20 cellular contexts compared by ENCODE assay signal in genomic region chrX:2712890-2713860, GRCh38. TPM values are rescaled to one million over a fixed set of nuclear protein-coding genes. Genes with fewer than 3 reads are reported as not detected.
A peak's percentile ranks its signal among the peaks of the same experiment; 100 is the strongest.
DNase-seq lines count a peak whose midpoint lies in the region; ATAC-seq, FAIRE-seq and TF ChIP-seq lines count a peak whose summit lies in the region.
"Had no signal": no experiment of that assay in that cellular context is flagged by ENCODE, and none has a peak within 500 bp of the region (broad histone marks: within the 10 kb centered on the region; RNA-seq: fewer than 3 reads in every experiment).

No MANE protein-coding gene starts in this region.

- H4K20me1 ChIP-seq in BLaER1 treated with 17β-estradiol and CSF1 and Interleukin-3, amounts not matched to agents 10 nM and 100 nM, result peaks cover 10 to 94% (median 16%) of the 10 kb centered on the region in 11 experiments; a peak in 15 of 22 replicates

- H3K9me3 Mint-ChIP-seq in activated naive CD4-positive, alpha-beta T cell treated with anti-CD3 and anti-CD28 coated beads for 36 hours, result no peaks in the 10 kb centered on the region
- no peaks in the 10 kb centered on the region for H3K9me3 Mint-ChIP-seq in activated naive CD4-positive, alpha-beta T cell treated with anti-CD3 and anti-CD28 coated beads, Interleukin-2, amount 10 ng/mL, durations not matched to agents 7 days and 5 days
- H3K9me3 Mint-ChIP-seq in naive thymus-derived CD4-positive, alpha-beta T cell, result no peaks in the 10 kb centered on the region

- no peak for TF ChIP-seq CTCF in bronchial epithelial cell (IDR thresholded peaks at IDR 0.05; ENCODE audit: insufficient read depth, low read length, severe bottlenecking)

- no peak overlapping the region for H3K4me3 Mint-ChIP-seq in activated naive CD4-positive, alpha-beta T cell treated with anti-CD3 and anti-CD28 coated beads for 36 hours
- no peak overlapping the region for H3K4me3 Mint-ChIP-seq in activated naive CD4-positive, alpha-beta T cell treated with anti-CD3 and anti-CD28 coated beads, Interleukin-2, amount 10 ng/mL, durations not matched to agents 7 days and 5 days
- H3K4me3 Mint-ChIP-seq in naive thymus-derived CD4-positive, alpha-beta T cell, result no peak overlapping the region
- H3K4me3 Mint-ChIP-seq: CD14-positive monocyte had no signal

- H3K36me3 ChIP-seq in BLaER1 treated with 17β-estradiol and CSF1 and Interleukin-3, amounts not matched to agents 10 nM and 100 nM, result peaks cover 21 to 65% (median 52%) of the 10 kb centered on the region in 11 experiments; a peak in 21 of 22 replicates
- H3K36me3 ChIP-seq in bronchial epithelial cell (ENCODE audit: control insufficient read depth, insufficient read depth, low read length), result peaks cover 6% of the 10 kb centered on the region
- peaks cover 0 to 21% (median 14%) of the 10 kb centered on the region in 3 experiments for H3K36me3 ChIP-seq in naive thymus-derived CD4-positive, alpha-beta T cell (ENCODE audit: control insufficient read depth in 2 of 3, insufficient read depth in 3 of 3, low read length in 3 of 3)

- no peak for ATAC-seq in naive thymus-derived CD4-positive, alpha-beta T cell
- ATAC-seq: A549, HCT116 had no signal

- peak overlapping the region in 4 of 11 experiments; percentile 5 to 58 (median 36); a peak in 5 of 22 replicates for H3K9ac ChIP-seq in BLaER1 treated with 17β-estradiol and CSF1 and Interleukin-3, amounts not matched to agents 10 nM and 100 nM

- POLR2A ChIA-PET in naive thymus-derived CD4-positive, alpha-beta T cell (lab: Charles Lee), result no interaction called here

- DNase-seq in activated naive CD4-positive, alpha-beta T cell treated with anti-CD3 and anti-CD28 coated beads for 36 hours, result no peak
- no peak for DNase-seq in activated naive CD4-positive, alpha-beta T cell treated with anti-CD3 and anti-CD28 coated beads, Interleukin-2, amount 10 ng/mL, durations not matched to agents 7 days and 5 days
- DNase-seq in HTR-8/SVneo (ENCODE audit: insufficient read length, low spot score) (no peak), bronchial epithelial cell (ENCODE audit: low read depth) (no peak), NOMO-1 treated with DMSO at 0.1 percent for 48 hours (lab: John Stamatoyannopoulos, UW; ENCODE audit: unreplicated experiment) (no peak), UCSD-AML1 (lab: John Stamatoyannopoulos, UW; ENCODE audit: unreplicated experiment) (no peak)
- DNase-seq in naive thymus-derived CD4-positive, alpha-beta T cell, result no peak
- DNase-seq: COR-L47, EL, Karpas-422, MG63, NCI-H1092, NCI-H1694, NCI-H226, NCI-H526 treated with DMSO at 0.1 percent for 48 hours, RPMI8226 had no signal

- H3K4me1 ChIP-seq in BLaER1 treated with 17β-estradiol and CSF1 and Interleukin-3, amounts not matched to agents 10 nM and 100 nM, result peaks cover 88 to 100% (median 98%) of the 10 kb centered on the region in 10 experiments
- peaks cover 19 to 33% of the 10 kb centered on the region in 2 donors for H3K4me1 ChIP-seq in naive thymus-derived CD4-positive, alpha-beta T cell (ENCODE audit: control insufficient read depth in 2 of 2, insufficient read depth in 2 of 2, low read length in 2 of 2)

- CTCF ChIA-PET in activated naive CD4-positive, alpha-beta T cell treated with anti-CD3 and anti-CD28 coated beads for 36 hours (lab: Charles Lee), result no interaction called here
- CTCF ChIA-PET in activated naive CD4-positive, alpha-beta T cell treated with anti-CD3 and anti-CD28 coated beads, Interleukin-2, amount 10 ng/mL, durations not matched to agents 7 days and 5 days (lab: Charles Lee), result no interaction called here
- CTCF ChIA-PET in naive thymus-derived CD4-positive, alpha-beta T cell (lab: Charles Lee), result no interaction called here

- peaks cover 75% of the 10 kb centered on the region for H3K4me1 Mint-ChIP-seq in activated naive CD4-positive, alpha-beta T cell treated with anti-CD3 and anti-CD28 coated beads for 36 hours (ENCODE audit: low read depth)
- H3K4me1 Mint-ChIP-seq in activated naive CD4-positive, alpha-beta T cell treated with anti-CD3 and anti-CD28 coated beads, Interleukin-2, amount 10 ng/mL, durations not matched to agents 7 days and 5 days, result peaks cover 78% of the 10 kb centered on the region
- peaks cover 34 to 76% (median 50%) of the 10 kb centered on the region in 7 donors for H3K4me1 Mint-ChIP-seq in naive thymus-derived CD4-positive, alpha-beta T cell

- peak; percentile 91 for FAIRE-seq in HTR-8/SVneo (lab: Jason Lieb, UNC)
- FAIRE-seq in bronchial epithelial cell (lab: Jason Lieb, UNC), result peak; percentile 99
- FAIRE-seq: A549 had no signal

- peak overlapping the region in 4 of 10 experiments; percentile 8 to 32 (median 14); a peak in 5 of 20 replicates for H3K4me3 ChIP-seq in BLaER1 treated with 17β-estradiol and CSF1 and Interleukin-3, amounts not matched to agents 10 nM and 100 nM
- H3K4me3 ChIP-seq in bronchial epithelial cell (ENCODE audit: low read depth, low read length), result no peak overlapping the region
- no peak overlapping the region for H3K4me3 ChIP-seq in naive thymus-derived CD4-positive, alpha-beta T cell (ENCODE audit: low read length)
- H3K4me3 ChIP-seq: A549, MG63 had no signal

- H3K9me3 ChIP-seq in BLaER1 treated with 17β-estradiol and CSF1 and Interleukin-3, amounts not matched to agents 10 nM and 100 nM (replicated peaks in 1 of 11), result peaks cover 0 to 1% (median 0%) of the 10 kb centered on the region in 11 experiments; a peak in 1 of 22 replicates
- H3K9me3 ChIP-seq in naive thymus-derived CD4-positive, alpha-beta T cell (ENCODE audit: control insufficient read depth in 2 of 3, low read length in 3 of 3), result no peaks in the 10 kb centered on the region
- H3K9me3 ChIP-seq: A549, MG63 had no signal

- no peaks in the 10 kb centered on the region for H3K27me3 ChIP-seq in BLaER1 treated with 17β-estradiol and CSF1 and Interleukin-3, amounts not matched to agents 10 nM and 100 nM
- no peaks in the 10 kb centered on the region for H3K27me3 ChIP-seq in bronchial epithelial cell (ENCODE audit: control insufficient read depth, insufficient read depth, low read length)
- no peaks in the 10 kb centered on the region for H3K27me3 ChIP-seq in naive thymus-derived CD4-positive, alpha-beta T cell (ENCODE audit: control insufficient read depth in 2 of 2, insufficient read depth in 2 of 2, low read length in 2 of 2)
- H3K27me3 ChIP-seq: MG63 had no signal

- intact Hi-C loops in activated naive CD4-positive, alpha-beta T cell treated with anti-CD3 and anti-CD28 coated beads for 36 hours (cut with micrococcal nuclease), result loop anchor here (5.0 kb wide), 1 partner anchor 99 kb away; no protein-coding TSS in a partner anchor
- intact Hi-C loops in naive thymus-derived CD4-positive, alpha-beta T cell (cut with micrococcal nuclease), result no loop called here

- peak overlapping the region in 7 of 11 experiments; percentile 32 to 80 (median 76); a peak in 14 of 22 replicates for H3K27ac ChIP-seq in BLaER1 treated with 17β-estradiol and CSF1 and Interleukin-3, amounts not matched to agents 10 nM and 100 nM
- H3K27ac ChIP-seq in naive thymus-derived CD4-positive, alpha-beta T cell (ENCODE audit: low read depth, low read length), result no peak overlapping the region
- H3K27ac ChIP-seq: A549 had no signal

- peak overlapping the region; percentile 50 to 96 (median 90); a peak in 21 of 22 replicates for H3K4me2 ChIP-seq in BLaER1 treated with 17β-estradiol and CSF1 and Interleukin-3, amounts not matched to agents 10 nM and 100 nM
- H3K4me2 ChIP-seq: A549 had no signal

- peak overlapping the region; percentile 59 for H3K27ac Mint-ChIP-seq in activated naive CD4-positive, alpha-beta T cell treated with anti-CD3 and anti-CD28 coated beads for 36 hours
- H3K27ac Mint-ChIP-seq in activated naive CD4-positive, alpha-beta T cell treated with anti-CD3 and anti-CD28 coated beads, Interleukin-2, amount 10 ng/mL, durations not matched to agents 7 days and 5 days, result no peak overlapping the region
- no peak overlapping the region for H3K27ac Mint-ChIP-seq in naive thymus-derived CD4-positive, alpha-beta T cell

- peaks cover 50% of the 10 kb centered on the region for H3K36me3 Mint-ChIP-seq in activated naive CD4-positive, alpha-beta T cell treated with anti-CD3 and anti-CD28 coated beads for 36 hours (ENCODE audit: low read depth)
- peaks cover 47% of the 10 kb centered on the region for H3K36me3 Mint-ChIP-seq in activated naive CD4-positive, alpha-beta T cell treated with anti-CD3 and anti-CD28 coated beads, Interleukin-2, amount 10 ng/mL, durations not matched to agents 7 days and 5 days
- peaks cover 9 to 38% (median 23%) of the 10 kb centered on the region in 5 donors for H3K36me3 Mint-ChIP-seq in naive thymus-derived CD4-positive, alpha-beta T cell

- H3K27me3 Mint-ChIP-seq in activated naive CD4-positive, alpha-beta T cell treated with anti-CD3 and anti-CD28 coated beads for 36 hours (ENCODE audit: low read depth), result no peaks in the 10 kb centered on the region
- no peaks in the 10 kb centered on the region for H3K27me3 Mint-ChIP-seq in activated naive CD4-positive, alpha-beta T cell treated with anti-CD3 and anti-CD28 coated beads, Interleukin-2, amount 10 ng/mL, durations not matched to agents 7 days and 5 days
- no peaks in the 10 kb centered on the region for H3K27me3 Mint-ChIP-seq in naive thymus-derived CD4-positive, alpha-beta T cell

RNA-seq across cellular contexts. Expression of gene CD99, which starts 22.1 kb away (rescaled TPM):
- total RNA-seq in activated naive CD4-positive, alpha-beta T cell treated with anti-CD3 and anti-CD28 coated beads for 36 hours, result 100 to 1,000 TPM; 205 to 215 TPM
- 51.2 and 57.9 TPM in 2 replicates for total RNA-seq in bronchial epithelial cell
- total RNA-seq in naive thymus-derived CD4-positive, alpha-beta T cell, result 100 to 1,000 TPM; 112 to 293 (median 181) TPM
- polyA plus RNA-seq in naive thymus-derived CD4-positive, alpha-beta T cell, result 100 to 1,000 TPM; 151 to 153 TPM

RNA-seq across cellular contexts. Expression of gene XG, which starts 38.7 kb away (rescaled TPM):
- not detected for total RNA-seq in activated naive CD4-positive, alpha-beta T cell treated with anti-CD3 and anti-CD28 coated beads for 36 hours
- 0.26 and 1.4 TPM in 2 replicates for total RNA-seq in bronchial epithelial cell
- under 1 TPM in 2 of 5 experiments, not detected in 3; 0.22 to 0.71 TPM for total RNA-seq in naive thymus-derived CD4-positive, alpha-beta T cell
- polyA plus RNA-seq in naive thymus-derived CD4-positive, alpha-beta T cell, result not detected
- polyA plus RNA-seq: CD14-positive monocyte had no signal
